Comparison of ENCODE assay signal across 18 cellular contexts in the genomic region with DNA sequence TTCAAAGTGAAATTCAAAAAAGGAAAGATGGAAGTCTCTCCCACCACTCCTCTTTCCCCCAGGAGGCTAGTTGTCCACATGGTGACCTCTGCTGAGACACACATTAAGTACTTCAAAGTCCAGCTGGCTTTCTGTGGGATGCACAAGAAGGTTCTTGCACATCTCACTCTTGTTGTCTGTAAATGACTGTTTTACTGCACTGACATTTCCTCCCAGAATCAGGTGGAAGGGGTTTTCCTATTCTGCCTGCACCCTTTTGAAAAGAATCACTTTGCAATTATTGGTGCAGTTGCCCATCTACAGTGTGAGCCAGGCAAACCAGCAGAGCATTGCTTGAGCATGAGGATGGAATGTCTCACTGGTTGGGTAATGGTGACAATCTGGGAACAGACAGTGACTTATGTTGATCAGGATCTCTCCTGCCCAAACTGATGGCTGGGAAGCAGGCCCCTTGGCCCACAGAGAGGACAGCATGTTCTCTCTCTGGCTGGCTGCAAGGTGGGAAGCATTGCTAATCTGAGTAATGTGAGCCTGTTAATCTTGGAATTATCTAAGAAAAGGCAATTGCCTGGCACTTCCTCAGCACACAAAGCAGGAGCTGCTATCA.
A peak's percentile ranks its signal among the peaks of the same experiment; 100 is the strongest.
DNase-seq lines count a peak whose midpoint lies in the region; TF ChIP-seq lines count a peak whose summit lies in the region.
"Had no signal": no experiment of that assay in that cellular context is flagged by ENCODE, and none has a peak within 500 bp of the region (broad histone marks: within the 10 kb centered on the region; RNA-seq: fewer than 3 reads in every experiment).

No MANE protein-coding gene starts in this region.

- H3K27ac ChIP-seq in WERI-Rb-1 (no peak overlapping the region), right atrium auricular region (no peak overlapping the region), breast epithelium (no peak overlapping the region)
- H3K27ac ChIP-seq: C4-2B, KMS-11, SJCRH30 had no signal

- peaks cover 27% of the 10 kb centered on the region for H3K4me1 Mint-ChIP-seq in activated CD4-positive, alpha-beta T cell treated with anti-CD3 and anti-CD28 coated beads, Interleukin-2, amount 10 ng/mL, durations not matched to agents 24 days and 14 days

- H3K27ac Mint-ChIP-seq in activated CD4-positive, alpha-beta T cell treated with anti-CD3 and anti-CD28 coated beads, Interleukin-2, amount 10 ng/mL, durations not matched to agents 24 days and 14 days = no peak overlapping the region

- no peak for TF ChIP-seq CTCF in WERI-Rb-1 (IDR thresholded peaks at IDR 0.05; ENCODE audit: low read depth, low read length)
- TF ChIP-seq CTCF in right atrium auricular region (IDR thresholded peaks at IDR 0.05) = no peak
- TF ChIP-seq CTCF in breast epithelium (IDR thresholded peaks at IDR 0.05) = no peak

- H3K9me3 Mint-ChIP-seq in activated CD4-positive, alpha-beta T cell treated with anti-CD3 and anti-CD28 coated beads, Interleukin-2, amount 10 ng/mL, durations not matched to agents 24 days and 14 days = no peaks in the 10 kb centered on the region

- no peaks in the 10 kb centered on the region for H3K36me3 Mint-ChIP-seq in activated CD4-positive, alpha-beta T cell treated with anti-CD3 and anti-CD28 coated beads, Interleukin-2, amount 10 ng/mL, durations not matched to agents 24 days and 14 days (ENCODE audit: low read depth)

- H3K27me3 ChIP-seq in WERI-Rb-1 (ENCODE audit: insufficient read depth, low read depth, severe bottlenecking) (no peaks in the 10 kb centered on the region), right atrium auricular region (no peaks in the 10 kb centered on the region), breast epithelium (no peaks in the 10 kb centered on the region)
- H3K27me3 ChIP-seq: SJCRH30 had no signal

- no peak overlapping the region for H3K4me3 Mint-ChIP-seq in activated CD4-positive, alpha-beta T cell treated with anti-CD3 and anti-CD28 coated beads, Interleukin-2, amount 10 ng/mL, durations not matched to agents 24 days and 14 days

- in situ Hi-C loops in G401 (cut with HindIII; ENCODE audit: low sequenced_read_pairs) = no loop called here

- H3K9me3 ChIP-seq in WERI-Rb-1 (ENCODE audit: severe bottlenecking) (no peaks in the 10 kb centered on the region), right atrium auricular region (no peaks in the 10 kb centered on the region), breast epithelium (no peaks in the 10 kb centered on the region)
- H3K9me3 ChIP-seq: SJCRH30 had no signal

- intact Hi-C loops in activated CD4-positive, alpha-beta T cell treated with anti-CD3 and anti-CD28 coated beads, Interleukin-2, amount 10 ng/mL, durations not matched to agents 24 days and 14 days (cut with micrococcal nuclease) = no loop called here
- intact Hi-C loops in breast epithelium (cut with DNase I; ENCODE audit: low total_unique reads) = no loop called here

- H3K4me1 ChIP-seq in right atrium auricular region = no peaks in the 10 kb centered on the region
- H3K4me1 ChIP-seq in breast epithelium = no peaks in the 10 kb centered on the region
- H3K4me1 ChIP-seq: SJCRH30 had no signal

- H3K4me3 ChIP-seq in WERI-Rb-1 (ENCODE audit: low read depth, low read length) (no peak overlapping the region), right atrium auricular region (no peak overlapping the region), breast epithelium (no peak overlapping the region)
- H3K4me3 ChIP-seq: SJCRH30 had no signal

- peak; percentile 64 for DNase-seq in activated CD4-positive, alpha-beta T cell treated with anti-CD3 and anti-CD28 coated beads, Interleukin-2, amount 10 ng/mL, durations not matched to agents 24 days and 14 days
- no peak for DNase-seq in activated CD4-positive, alpha-beta T cell treated with anti-CD3 and anti-CD28 coated beads for 48 hours
- DNase-seq in G401 (ENCODE audit: low spot score) (peak; percentile 77), WERI-Rb-1 (peak; percentile 46), myocyte (ENCODE audit: low read depth) (peak; percentile 52), right atrium auricular region (ENCODE audit: low spot score) (no peak), breast epithelium (ENCODE audit: low spot score in 2 of 2) (no peak)
- DNase-seq: GDM1, IMR-90, NCI-H1092 treated with DMSO at 0.1 percent for 48 hours, NCI-H1436 treated with DMSO at 0.1 percent for 48 hours, NCI-H2029, NCI-H2227 treated with DMSO at 0.1 percent for 48 hours, NCI-H510A, OCI-M1, SJCRH30 had no signal

- no peak for TF ChIP-seq POLR2A in breast epithelium (IDR thresholded peaks at IDR 0.05)

- no peaks in the 10 kb centered on the region for H3K27me3 Mint-ChIP-seq in activated CD4-positive, alpha-beta T cell treated with anti-CD3 and anti-CD28 coated beads, Interleukin-2, amount 10 ng/mL, durations not matched to agents 24 days and 14 days

- H3K36me3 ChIP-seq in WERI-Rb-1 = no peaks in the 10 kb centered on the region
- no peaks in the 10 kb centered on the region for H3K36me3 ChIP-seq in right atrium auricular region
- no peaks in the 10 kb centered on the region for H3K36me3 ChIP-seq in breast epithelium
- H3K36me3 ChIP-seq: SJCRH30 had no signal

Comparison
In these comparisons a context has a peak if more than half of its experiments do, and no peak if none do; other contexts are left out.
1. DNase-seq: peak in activated CD4-positive, alpha-beta T cell treated with anti-CD3 and anti-CD28 coated beads, Interleukin-2, amount 10 ng/mL, durations not matched to agents 24 days and 14 days (single experiment), G401 (single experiment), WERI-Rb-1 (single experiment) and myocyte (single experiment); none in activated CD4-positive, alpha-beta T cell treated with anti-CD3 and anti-CD28 coated beads for 48 hours (single experiment), right atrium auricular region (single experiment) and breast epithelium (0 of 2).